ENCODE assay signal across 8 cellular contexts in the genomic region with DNA sequence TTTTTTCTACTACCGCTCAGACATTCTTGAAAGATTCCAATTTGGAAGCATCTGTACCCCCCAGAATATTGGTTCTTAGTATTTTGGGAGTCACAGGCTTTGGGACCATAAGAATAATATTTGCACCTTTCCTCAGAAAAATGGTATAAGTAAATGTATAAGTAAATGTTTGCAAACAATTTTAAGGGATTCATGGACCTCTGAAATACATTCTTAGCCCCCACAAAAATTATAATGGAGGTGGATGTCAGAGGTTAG. TPM values are rescaled to one million over a fixed set of nuclear protein-coding genes. Genes with fewer than 3 reads are reported as not detected.
DNase-seq lines count a peak whose midpoint lies in the region; ATAC-seq and TF ChIP-seq lines count a peak whose summit lies in the region.

No MANE protein-coding gene starts in this region.

- H3K36me3 ChIP-seq in H7 (replicated peaks; ENCODE audit: control insufficient read depth, insufficient read depth, low read length) (no peaks in the 10 kb centered on the region), adrenal gland (replicated peaks in 1 of 2) (peaks cover 0 to under 1% of the 10 kb centered on the region in 2 donors), iPS-20b (ENCODE audit: insufficient read depth, low read depth, low read length) (peaks cover 32% of the 10 kb centered on the region), stomach smooth muscle (ENCODE audit: control insufficient read depth in 2 of 2, insufficient read depth in 2 of 2, low read length in 2 of 2) (no peaks in the 10 kb centered on the region)

- H3K4me3 ChIP-seq in H7 (ENCODE audit: insufficient read depth, low read depth, low read length) = peak overlapping the region; percentile 82
- H3K4me3 ChIP-seq in adrenal gland = peak overlapping the region; percentile 18 to 70 (median 41)
- peak overlapping the region; percentile 96 for H3K4me3 ChIP-seq in iPS-20b (ENCODE audit: low read length)
- peak overlapping the region; percentile 97 to 99 for H3K4me3 ChIP-seq in stomach smooth muscle (ENCODE audit: low read length in 2 of 2)

- H3K4me1 ChIP-seq in adrenal gland (replicated peaks in 1 of 2) (peaks cover 13 to 61% of the 10 kb centered on the region in 2 donors), iPS-20b (ENCODE audit: insufficient read depth, low read length) (peaks cover 22% of the 10 kb centered on the region), stomach smooth muscle (ENCODE audit: control insufficient read depth, insufficient read depth, low read length) (peaks cover 28% of the 10 kb centered on the region)

- intact Hi-C loops in adrenal gland (cut with DNase I) = loop anchor here (2.0 to 10.0 kb wide), 6 partner anchors 30 to 224 kb away; no protein-coding TSS in a partner anchor

- H3K9me3 ChIP-seq in adrenal gland (replicated peaks in 1 of 3) (no peaks in the 10 kb centered on the region), iPS-20b (ENCODE audit: insufficient read depth, low read depth, low read length) (no peaks in the 10 kb centered on the region), stomach smooth muscle (ENCODE audit: control insufficient read depth in 2 of 2, low read length in 2 of 2) (no peaks in the 10 kb centered on the region)

- 0 to 2% (median 0%) methylated on average over 1 of the region's 1 CpG for WGBS in adrenal gland, 4 donors

- TF ChIP-seq CTCF in adrenal gland (IDR thresholded peaks at IDR 0.05) (no peak), GM13976 (IDR thresholded peaks at IDR 0.05; ENCODE audit: borderline replicate concordance, control extremely low read depth, extremely low read depth, insufficient read depth, missing control alignments) (no peak)

- H3K27me3 ChIP-seq in H7 (ENCODE audit: control insufficient read depth, insufficient read depth, low read length) (no peaks in the 10 kb centered on the region), adrenal gland (no peaks in the 10 kb centered on the region), iPS-20b (ENCODE audit: insufficient read depth, low read length) (no peaks in the 10 kb centered on the region), stomach smooth muscle (ENCODE audit: control insufficient read depth in 1 of 2, insufficient read depth in 2 of 2, low read length in 2 of 2) (no peaks in the 10 kb centered on the region)

- in situ Hi-C loops in GM13976 (cut with MboI; ENCODE audit: low sequenced_read_pairs, unreplicated experiment) = loop anchor here (10.0 kb wide), 1 partner anchor 304 kb away; no protein-coding TSS in a partner anchor

- H3K27ac ChIP-seq in adrenal gland (peak overlapping the region; percentile 27 to 98 (median 89)), iPS-20b (ENCODE audit: low read length) (peak overlapping the region; percentile 99), stomach smooth muscle (ENCODE audit: low read length) (peak overlapping the region; percentile 95)

- H3K9ac ChIP-seq in iPS-20b (ENCODE audit: low read depth, low read length) (peak overlapping the region; percentile 100), stomach smooth muscle (ENCODE audit: low read length in 2 of 2) (peak overlapping the region; percentile 98 to 99)

- no peak for TF ChIP-seq POLR2A in adrenal gland (IDR thresholded peaks at IDR 0.05)

- DNase-seq in H7 (no peak), adrenal gland (no peak), cerebellar nuclear complex (lab: John Stamatoyannopoulos, UW) (no peak), GM13976 (ENCODE audit: low spot score) (no peak), NCI-H1092 treated with DMSO at 0.1 percent for 48 hours (lab: John Stamatoyannopoulos, UW) (no peak)

- no peak for ATAC-seq in HG02623 (IDR thresholded peaks at IDR 0.05; ENCODE audit: unreplicated experiment)

RNA-seq across cellular contexts. Expression of gene SRP9, which starts 0.7 kb away (rescaled TPM):
- total RNA-seq in H7 (2014; rRNA removed; shearing (Covaris generic)) = 647 and 743 TPM in 2 replicates
- 100 to 1,000 TPM; 197 to 429 (median 293) TPM for total RNA-seq in adrenal gland
- 100 to 1,000 TPM; 144 to 521 (median 178) TPM for polyA plus RNA-seq in adrenal gland

RNA-seq across cellular contexts. Expression of gene EPHX1, which starts 31.6 kb away (rescaled TPM):
- total RNA-seq in H7 (2014; rRNA removed; shearing (Covaris generic)) = 41.6 and 52.1 TPM in 2 replicates
- total RNA-seq in adrenal gland = 1,000 to 10,000 TPM; 1,400 to 3,548 (median 1,755) TPM
- polyA plus RNA-seq in adrenal gland = 1,000 to 10,000 TPM in 1 of 3 donors, 100 to 1,000 TPM in 2; 337 to 1,831 (median 896) TPM

Comparison
In these comparisons a context has a peak if more than half of its experiments do, and no peak if none do; other contexts are left out.
1. H3K4me3 ChIP-seq: peak in every context shown above with its lines; median percentile 98 in stomach smooth muscle; 96 in iPS-20b; 82 in H7; 41 in adrenal gland.
2. RNA of gene EPHX1, which starts 31.6 kb away (total RNA-seq): 1,400 to 3,548 TPM in adrenal gland; 41.6 to 52.1 TPM in H7; every median in the first group is over 10 times any median in the second.
3. Peak in every context shown above with its lines, with median percentiles within 50 percentile points of each other: H3K27ac ChIP-seq.